26 cellular contexts compared by ENCODE assay signal in the genomic region with DNA sequence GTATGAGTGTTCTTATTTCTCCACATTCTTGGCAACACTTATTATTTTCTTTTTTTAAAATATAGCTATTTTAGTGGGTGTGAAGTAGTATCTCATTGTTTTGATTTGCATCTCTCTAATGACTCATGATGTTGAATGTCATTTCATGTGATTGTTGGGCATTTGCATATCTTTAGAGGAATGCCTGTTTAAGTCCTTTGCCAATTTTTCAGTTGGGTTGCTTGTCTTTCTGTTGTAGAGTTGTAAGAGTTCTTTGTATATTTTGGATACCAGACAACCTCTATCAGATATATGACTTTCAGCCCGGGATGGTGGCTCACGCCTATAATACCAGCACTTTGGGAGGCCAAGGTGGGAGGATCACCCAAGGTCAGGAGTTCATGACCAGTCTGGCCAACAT. TPM values are rescaled to one million over a fixed set of nuclear protein-coding genes. Genes with fewer than 3 reads are reported as not detected.
DNase-seq lines count a peak whose midpoint lies in the region; ATAC-seq and TF ChIP-seq lines count a peak whose summit lies in the region.
"Had no signal": no experiment of that assay in that cellular context is flagged by ENCODE, and none has a peak within 500 bp of the region (broad histone marks: within the 10 kb centered on the region; RNA-seq: fewer than 3 reads in every experiment).

No MANE protein-coding gene starts in this region.

- no peak overlapping the region for H3K4ac ChIP-seq in mesendoderm (ENCODE audit: low read depth, low read length)

- no peak overlapping the region for H3K18ac ChIP-seq in mesendoderm (ENCODE audit: low read length)

- H2BK120ac ChIP-seq in mesendoderm (ENCODE audit: low read depth, low read length): no peak overlapping the region

- H2AK5ac ChIP-seq in mesendoderm (ENCODE audit: low read length): no peak overlapping the region

- intact Hi-C loops in left colon (cut with DNase I, micrococcal nuclease): no loop called here
- intact Hi-C loops in adrenal gland (cut with DNase I): no loop called here

- H3K9me3 ChIP-seq in MG63: no peaks in the 10 kb centered on the region
- no peaks in the 10 kb centered on the region for H3K9me3 ChIP-seq in adrenal gland (replicated peaks in 1 of 3)
- H3K9me3 ChIP-seq: gastrocnemius medialis, prostate gland, SK-N-SH, suprapubic skin, uterus had no signal

- H4K5ac ChIP-seq in mesendoderm (ENCODE audit: low read length): no peak overlapping the region

- no peak overlapping the region for H2BK15ac ChIP-seq in mesendoderm (replicated peaks; ENCODE audit: low read depth)

- H3K4me2 ChIP-seq in mesendoderm (ENCODE audit: low read length): no peak overlapping the region
- H3K4me2 ChIP-seq: SK-N-SH had no signal

- H2BK5ac ChIP-seq in mesendoderm (ENCODE audit: low read length): no peak overlapping the region

- H3K4me1 ChIP-seq in mesendoderm (ENCODE audit: control insufficient read depth, low read depth, low read length) (no peaks in the 10 kb centered on the region), adrenal gland (replicated peaks in 1 of 2) (no peaks in the 10 kb centered on the region)
- H3K4me1 ChIP-seq: prostate gland, suprapubic skin, uterus had no signal

- no peak overlapping the region for H3K56ac ChIP-seq in mesendoderm (ENCODE audit: low read length)

- TF ChIP-seq POLR2A in adrenal gland (IDR thresholded peaks at IDR 0.05): no peak

- no peaks in the 10 kb centered on the region for H3K36me3 ChIP-seq in MG63
- H3K36me3 ChIP-seq in mesendoderm (ENCODE audit: control insufficient read depth, insufficient read depth, low read length): no peaks in the 10 kb centered on the region
- no peaks in the 10 kb centered on the region for H3K36me3 ChIP-seq in adrenal gland (replicated peaks in 1 of 2)
- H3K36me3 ChIP-seq: gastrocnemius medialis, prostate gland, suprapubic skin, uterus, WERI-Rb-1 had no signal

- no peak overlapping the region for H3K9ac ChIP-seq in mesendoderm (ENCODE audit: low read length)
- H3K9ac ChIP-seq: SK-N-SH had no signal

- TF ChIP-seq CTCF in choroid plexus epithelial cell (conservative IDR thresholded peaks at IDR 0.05; ENCODE audit: low read depth, low read length) (no peak), adrenal gland (IDR thresholded peaks at IDR 0.05) (no peak)

- ATAC-seq in left colon: no peak
- no peak for ATAC-seq in HG02642 (IDR thresholded peaks at IDR 0.05; ENCODE audit: poor library complexity, unreplicated experiment)
- ATAC-seq: activated T-helper 17 cell treated with anti-CD3 and anti-CD28 coated beads, Interleukin-2, amount 50 U/mL, for 72 hours; gastrocnemius medialis had no signal

- H3K27ac ChIP-seq in mesendoderm (ENCODE audit: low read depth, low read length) (no peak overlapping the region), adrenal gland (no peak overlapping the region)
- H3K27ac ChIP-seq: gastrocnemius medialis, prostate gland, skin epidermis, suprapubic skin, uterus, WERI-Rb-1 had no signal

- WGBS in mesendoderm (ENCODE audit: extremely low coverage, insufficient coverage, low lambda C conversion rate): no CpG with 5 or more reads among the region's 2 CpGs
- WGBS in adrenal gland, 4 donors: 65 to 75% (median 68%) methylated on average over 2 of the region's 2 CpGs

- no peak overlapping the region for H4K8ac ChIP-seq in mesendoderm (ENCODE audit: low read depth, low read length)

- DNase-seq in Daoy (ENCODE audit: low read depth) (peak; percentile 16), MG63 (peak; percentile 34), choroid plexus epithelial cell (ENCODE audit: low read depth) (peak; percentile 55), mesendoderm (peak; percentile 27), left colon (no peak), DMS 273 treated with DMSO at 0.1 percent for 48 hours (lab: John Stamatoyannopoulos, UW) (no peak), adrenal gland (no peak)
- DNase-seq: activated CD4-positive, alpha-beta T cell treated with anti-CD3 and anti-CD28 coated beads, Interleukin-2, amount 10 ng/mL, durations not matched to agents 7 days and 5 days; CD4-positive, alpha-beta T cell; DMS53; gastrocnemius medialis; hippocampal formation; NCI-H187 treated with DMSO at 0.1 percent for 48 hours; NCI-H2227 treated with DMSO at 0.1 percent for 48 hours; NCI-H748 treated with DMSO at 0.1 percent for 48 hours; SK-N-SH; stimulated activated CD4-positive, alpha-beta T cell treated with anti-CD3 and anti-CD28 coated beads, Interleukin-1b, Interleukin-23, amount 100 ng/mL, for 48 hours; uterus; WERI-Rb-1 had no signal

- H3K4me3 ChIP-seq in MG63: no peak overlapping the region
- no peak overlapping the region for H3K4me3 ChIP-seq in choroid plexus epithelial cell (ENCODE audit: low read depth, low read length)
- no peak overlapping the region for H3K4me3 ChIP-seq in mesendoderm (ENCODE audit: low read length)
- H3K4me3 ChIP-seq in adrenal gland: no peak overlapping the region
- H3K4me3 ChIP-seq: gastrocnemius medialis, prostate gland, skin epidermis, suprapubic skin, uterus had no signal

- H3K27me3 ChIP-seq in MG63 (no peaks in the 10 kb centered on the region), mesendoderm (ENCODE audit: insufficient read depth, low read length, poor library complexity) (no peaks in the 10 kb centered on the region), adrenal gland (peaks cover 18% of the 10 kb centered on the region)
- H3K27me3 ChIP-seq: gastrocnemius medialis had no signal

- no peaks in the 10 kb centered on the region for H3K79me1 ChIP-seq in mesendoderm (ENCODE audit: low read length)

- H3K79me2 ChIP-seq in mesendoderm (ENCODE audit: control insufficient read depth, insufficient read depth, low read length): no peaks in the 10 kb centered on the region

- H3K23ac ChIP-seq in mesendoderm (ENCODE audit: low read length): no peak overlapping the region

RNA-seq across cellular contexts. Expression of gene POPDC3, which starts 5.1 kb away (rescaled TPM):
- total RNA-seq in Daoy (2014; rRNA removed; shearing (Covaris generic)): 26.3 and 33.3 TPM in 2 replicates
- total RNA-seq in MG63 (2014; rRNA removed; shearing (Covaris generic); ENCODE audit: low replicate concordance): 1.8 and 2.2 TPM in 2 replicates
- polyA plus RNA-seq in mesendoderm (2013, experiment 1 of 2): 3.3 TPM
- polyA plus RNA-seq in mesendoderm (2013, experiment 2 of 2): 3.7 TPM
- total RNA-seq in left colon: not detected
- under 1 TPM in 1 of 8 donors, not detected in 7; 0.46 TPM for total RNA-seq in adrenal gland
- under 1 TPM in 2 of 3 donors, not detected in 1; 0.32 to 0.37 TPM for polyA plus RNA-seq in adrenal gland
- total RNA-seq: activated CD4-positive, alpha-beta T cell treated with anti-CD3 and anti-CD28 coated beads, Interleukin-2, amount 10 ng/mL, durations not matched to agents 7 days and 5 days; CD4-positive, alpha-beta T cell; lower leg skin; suprapubic skin; T-helper 2 cell treated with Interferon-gamma antibody and Interleukin-4, amounts not matched to agents 100 ng/mL and 5 ng/mL, for 36 hours had no signal

Comparison
In these comparisons a context has a peak if more than half of its experiments do, and no peak if none do; other contexts are left out.
1. DNase-seq: peak in Daoy (single experiment), MG63 (single experiment), choroid plexus epithelial cell (single experiment) and mesendoderm (single experiment); none in left colon (0 of 2), DMS 273 treated with DMSO at 0.1 percent for 48 hours (single experiment) and adrenal gland (0 of 7).